1 cellular context compared by ENCODE assay signal in genomic region chr17:6994666-6995246, GRCh38.
TF ChIP-seq lines count a peak whose summit lies in the region.

No MANE protein-coding gene starts in this region.

TF ChIP-seq in WTC11, 78 proteins besides CTCF, POLR2A, EP300 and RAD21 (continued from another document):
- TF ChIP-seq ZNF281 (CRISPR knock-in tag; IDR thresholded peaks at IDR 0.05): no peak
- TF ChIP-seq ESRRA (CRISPR knock-in tag; IDR thresholded peaks at IDR 0.05; ENCODE audit: borderline replicate concordance): no peak
- no peak for TF ChIP-seq TEAD1 (CRISPR knock-in tag; IDR thresholded peaks at IDR 0.05)
- no peak for TF ChIP-seq ERG (CRISPR knock-in tag; IDR thresholded peaks at IDR 0.05)
- TF ChIP-seq ATF6 (CRISPR knock-in tag; IDR thresholded peaks at IDR 0.05): no peak
